Comparison of ENCODE assay signal across 20 cellular contexts in genomic region chr6:33732385-33732784, GRCh38. TPM values are rescaled to one million over a fixed set of nuclear protein-coding genes. Genes with fewer than 3 reads are reported as not detected.
"Had no signal": no experiment of that assay in that cellular context is flagged by ENCODE, and none has a peak within 500 bp of the region (broad histone marks: within the 10 kb centered on the region; RNA-seq: fewer than 3 reads in every experiment).

No MANE protein-coding gene starts in this region.

- H3K9me3 ChIP-seq: sigmoid colon had no signal

- FAIRE-seq: urothelium cell line had no signal

- H3K9me3 Mint-ChIP-seq: activated naive CD8-positive, alpha-beta T cell treated with anti-CD3 and anti-CD28 coated beads, Interleukin-2, amount 10 ng/mL, durations not matched to agents 7 days and 5 days; brain; natural killer cell treated with Interleukin-12 subunit alpha and Interleukin-12 subunit beta and Interleukin-15 and Interleukin-18, amount 100 ng/mL, for 72 hours; T-helper 2 cell treated with Interferon-gamma antibody and Interleukin-4, amounts not matched to agents 5 μg/mL and 100 μg/mL, for 36 hours had no signal

- H3K4me1 ChIP-seq: sigmoid colon had no signal

- H3K27me3 ChIP-seq: hepatocyte, sigmoid colon had no signal

- DNase-seq: activated CD4-positive, alpha-beta T cell treated with anti-CD3 and anti-CD28 coated beads, Interleukin-2, amount 50 U/mL, for 4 hours; activated CD4-positive, CD25-positive, alpha-beta regulatory T cell treated with anti-CD3 and anti-CD28 coated beads, Interleukin-2, amount 50 U/mL, for 72 hours; activated naive CD4-positive, alpha-beta T cell; activated naive CD8-positive, alpha-beta T cell treated with anti-CD3 and anti-CD28 coated beads, Interleukin-2, amount 10 ng/mL, durations not matched to agents 7 days and 5 days; activated T-cell treated with anti-CD3 and anti-CD28 coated beads for 4 hours; cortex of kidney; effector CD4-positive, alpha-beta T cell; foreskin melanocyte; mesendoderm; occipital lobe; sigmoid colon; stimulated activated CD4-positive, alpha-beta T cell treated with anti-CD3 and anti-CD28 coated beads, Interleukin-1b, Interleukin-23, amount 100 ng/mL, for 48 hours; SW 1271 had no signal

- ATAC-seq: natural killer cell treated with Interleukin-12 subunit alpha and Interleukin-12 subunit beta and Interleukin-15 and Interleukin-18, amount 100 ng/mL, for 72 hours had no signal

- H3K27ac ChIP-seq: hepatocyte, sigmoid colon had no signal

- H3K79me2 ChIP-seq: hepatocyte had no signal

- H3K4me1 Mint-ChIP-seq: activated naive CD8-positive, alpha-beta T cell treated with anti-CD3 and anti-CD28 coated beads, Interleukin-2, amount 10 ng/mL, durations not matched to agents 7 days and 5 days had no signal

- H3K36me3 Mint-ChIP-seq: activated naive CD8-positive, alpha-beta T cell treated with anti-CD3 and anti-CD28 coated beads, Interleukin-2, amount 10 ng/mL, durations not matched to agents 7 days and 5 days; brain; natural killer cell treated with Interleukin-12 subunit alpha and Interleukin-12 subunit beta and Interleukin-15 and Interleukin-18, amount 100 ng/mL, for 72 hours had no signal

- H3K4me2 ChIP-seq: hepatocyte had no signal

- H3K27me3 Mint-ChIP-seq: activated naive CD8-positive, alpha-beta T cell treated with anti-CD3 and anti-CD28 coated beads, Interleukin-2, amount 10 ng/mL, durations not matched to agents 7 days and 5 days; brain had no signal

- H3K27ac Mint-ChIP-seq: activated naive CD8-positive, alpha-beta T cell treated with anti-CD3 and anti-CD28 coated beads, Interleukin-2, amount 10 ng/mL, durations not matched to agents 7 days and 5 days; natural killer cell treated with Interleukin-12 subunit alpha and Interleukin-12 subunit beta and Interleukin-15 and Interleukin-18, amount 100 ng/mL, for 72 hours; T-helper 2 cell treated with Interferon-gamma antibody and Interleukin-4, amounts not matched to agents 5 μg/mL and 100 μg/mL, for 36 hours had no signal

- H3K4me3 Mint-ChIP-seq: activated naive CD8-positive, alpha-beta T cell treated with anti-CD3 and anti-CD28 coated beads, Interleukin-2, amount 10 ng/mL, durations not matched to agents 7 days and 5 days; brain; natural killer cell treated with Interleukin-12 subunit alpha and Interleukin-12 subunit beta and Interleukin-15 and Interleukin-18, amount 100 ng/mL, for 72 hours; T-helper 2 cell treated with Interferon-gamma antibody and Interleukin-4, amounts not matched to agents 5 μg/mL and 100 μg/mL, for 36 hours had no signal

- H2AFZ ChIP-seq: hepatocyte had no signal

- H3K4me3 ChIP-seq: hepatocyte, sigmoid colon had no signal

RNA-seq across cellular contexts. Expression of gene IP6K3, which starts 14.3 kb away (rescaled TPM):
- total RNA-seq: activated naive CD8-positive, alpha-beta T cell treated with anti-CD3 and anti-CD28 coated beads, Interleukin-2, amount 10 ng/mL, durations not matched to agents 7 days and 5 days; natural killer cell treated with Interleukin-12 subunit alpha and Interleukin-12 subunit beta and Interleukin-15 and Interleukin-18, amount 100 ng/mL, for 72 hours; occipital lobe; pulmonary artery endothelial cell had no signal
- polyA plus RNA-seq: keratinocyte had no signal
